ENCODE assay signal across 33 cellular contexts in the genomic region with DNA sequence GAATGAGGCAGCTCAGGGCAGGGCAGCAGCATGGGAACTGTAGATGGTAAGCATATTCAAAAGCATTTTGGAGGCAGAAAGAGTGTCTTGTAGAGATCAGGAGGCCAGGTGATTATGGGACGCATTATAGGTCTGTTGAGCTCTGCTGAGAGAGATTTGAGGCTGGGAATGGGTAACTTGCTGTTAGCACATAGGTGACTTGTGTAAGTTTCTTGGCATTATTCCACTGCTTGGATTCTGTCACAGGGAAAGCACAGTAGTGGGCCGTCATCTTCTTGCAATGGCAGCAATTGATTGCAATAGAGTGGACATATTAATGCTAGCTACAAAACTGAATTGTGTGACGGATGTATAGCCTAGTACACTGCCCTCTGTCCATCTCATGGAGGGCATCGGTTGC.
"Had no signal": no experiment of that assay in that cellular context is flagged by ENCODE, and none has a peak within 500 bp of the region (broad histone marks: within the 10 kb centered on the region; RNA-seq: fewer than 3 reads in every experiment).

No MANE protein-coding gene starts in this region.

- H3K4me1 ChIP-seq: parathyroid adenoma, psoas muscle, spleen, testis, tibial artery, transverse colon, upper lobe of left lung, uterus had no signal

- H3K4me1 Mint-ChIP-seq: naive B cell; naive thymus-derived CD8-positive, alpha-beta T cell; stimulated activated memory B cell treated with anti-CD40 and anti-IgM and Interleukin-4, amounts not matched to agents 10 μg/mL and 1 μg/mL and 100 μg/mL, for 72 hours; stimulated activated naive CD8-positive, alpha-beta T cell treated with anti-CD3 and anti-CD28 coated beads, Interleukin-15, amount 100 ng/mL, for 72 hours had no signal

- H3K27me3 ChIP-seq: neutrophil, ovary, spleen, suprapubic skin, testis, tibial artery, transverse colon, upper lobe of left lung, uterus had no signal

- H3K9me3 Mint-ChIP-seq: naive thymus-derived CD8-positive, alpha-beta T cell; natural killer cell treated with Interleukin-12 subunit alpha and Interleukin-12 subunit beta and Interleukin-15 and Interleukin-18, amount 100 ng/mL, for 72 hours; nephron progenitor cell; neural crest cell; stimulated activated memory B cell treated with anti-CD40 and anti-IgM and Interleukin-4, amounts not matched to agents 10 μg/mL and 1 μg/mL and 100 μg/mL, for 72 hours; stimulated activated naive CD8-positive, alpha-beta T cell treated with anti-CD3 and anti-CD28 coated beads, Interleukin-15, amount 100 ng/mL, for 72 hours had no signal

- H3K9ac ChIP-seq: parathyroid adenoma had no signal

- H3K27ac ChIP-seq: neutrophil, ovary, parathyroid adenoma, psoas muscle, skin epidermis, spleen, suprapubic skin, testis, tibial artery, transverse colon, upper lobe of left lung, uterus had no signal

- H3K4me2 ChIP-seq: smooth muscle cell had no signal

- DNase-seq: naive B cell; naive thymus-derived CD8-positive, alpha-beta T cell; nephron progenitor cell; nucleus accumbens; ovary; posterior cingulate gyrus; psoas muscle; right cardiac atrium; spleen; stimulated activated CD4-positive, alpha-beta T cell treated with anti-CD3 and anti-CD28 coated beads, Interleukin-12 subunit alpha, Interleukin-12 subunit beta, amount 100 ng/mL, for 4 hours; stimulated activated CD4-positive, alpha-beta T cell treated with anti-CD3 and anti-CD28 coated beads, Interleukin-1b, Interleukin-23, amount 100 ng/mL, for 48 hours; stimulated activated CD4-positive, alpha-beta T cell treated with anti-CD3 and anti-CD28 coated beads, Interleukin-4, amount 100 ng/mL, for 1 hour; stimulated activated CD4-positive, alpha-beta T cell treated with anti-CD3 and anti-CD28 coated beads, Interleukin-4, amount 100 ng/mL, for 4 hours; stimulated activated CD8-positive, alpha-beta memory T cell treated with anti-CD3 and anti-CD28 coated beads, Interleukin-4, amount 100 ng/mL, for 48 hours; stimulated activated naive CD4-positive, alpha-beta T cell; stimulated activated naive CD8-positive, alpha-beta T cell treated with anti-CD3 and anti-CD28 coated beads, Interleukin-15, amount 100 ng/mL, for 72 hours; stimulated activated naive CD8-positive, alpha-beta T cell treated with anti-CD3 and anti-CD28 coated beads, Interleukin-15, Interleukin-2, amounts not matched to agents 100 U/mL and 50 U/mL, for 24 hours; substantia nigra; testis; tibial artery; transverse colon; uterus had no signal

- ATAC-seq: naive thymus-derived CD8-positive, alpha-beta T cell; psoas muscle; sciatic nerve; stimulated activated memory B cell treated with anti-CD40 and anti-IgM and Interleukin-4, amounts not matched to agents 10 μg/mL and 1 μg/mL and 100 μg/mL, for 72 hours; stimulated activated naive CD8-positive, alpha-beta T cell treated with anti-CD3 and anti-CD28 coated beads, Interleukin-15, amount 100 ng/mL, for 72 hours; stimulated activated naive CD8-positive, alpha-beta T cell treated with anti-CD3 and anti-CD28 coated beads, Interleukin-15, Interleukin-2, amounts not matched to agents 100 U/mL and 50 U/mL, for 24 hours had no signal

- H3K27ac Mint-ChIP-seq: naive B cell; naive thymus-derived CD8-positive, alpha-beta T cell; natural killer cell treated with Interleukin-12 subunit alpha and Interleukin-12 subunit beta and Interleukin-15 and Interleukin-18, amount 100 ng/mL, for 72 hours; nephron progenitor cell; progenitor cell of endocrine pancreas; stimulated activated memory B cell treated with anti-CD40 and anti-IgM and Interleukin-4, amounts not matched to agents 10 μg/mL and 1 μg/mL and 100 μg/mL, for 72 hours; stimulated activated naive CD8-positive, alpha-beta T cell treated with anti-CD3 and anti-CD28 coated beads, Interleukin-15, amount 100 ng/mL, for 72 hours had no signal

- H3K9me3 ChIP-seq: neutrophil, ovary, psoas muscle, spleen, suprapubic skin, testis, tibial artery, transverse colon, upper lobe of left lung, uterus had no signal

- H3K4me3 Mint-ChIP-seq: naive thymus-derived CD8-positive, alpha-beta T cell; natural killer cell treated with Interleukin-12 subunit alpha and Interleukin-12 subunit beta and Interleukin-15 and Interleukin-18, amount 100 ng/mL, for 72 hours; nephron progenitor cell; neural crest cell; stimulated activated memory B cell treated with anti-CD40 and anti-IgM and Interleukin-4, amounts not matched to agents 10 μg/mL and 1 μg/mL and 100 μg/mL, for 72 hours; stimulated activated naive CD8-positive, alpha-beta T cell treated with anti-CD3 and anti-CD28 coated beads, Interleukin-15, amount 100 ng/mL, for 72 hours had no signal

- H2AFZ ChIP-seq: parathyroid adenoma had no signal

- H3K36me3 Mint-ChIP-seq: naive B cell; naive thymus-derived CD8-positive, alpha-beta T cell; natural killer cell treated with Interleukin-12 subunit alpha and Interleukin-12 subunit beta and Interleukin-15 and Interleukin-18, amount 100 ng/mL, for 72 hours; stimulated activated memory B cell treated with anti-CD40 and anti-IgM and Interleukin-4, amounts not matched to agents 10 μg/mL and 1 μg/mL and 100 μg/mL, for 72 hours had no signal

- H3K79me2 ChIP-seq: parathyroid adenoma had no signal

- H3K36me3 ChIP-seq: neutrophil, ovary, spleen, suprapubic skin, tibial artery, transverse colon, upper lobe of left lung, uterus had no signal

- H3K4me3 ChIP-seq: ovary, psoas muscle, skin epidermis, smooth muscle cell, spleen, suprapubic skin, testis, tibial artery, transverse colon, upper lobe of left lung, uterus had no signal

- H3K27me3 Mint-ChIP-seq: natural killer cell treated with Interleukin-12 subunit alpha and Interleukin-12 subunit beta and Interleukin-15 and Interleukin-18, amount 100 ng/mL, for 72 hours; progenitor cell of endocrine pancreas; stimulated activated memory B cell treated with anti-CD40 and anti-IgM and Interleukin-4, amounts not matched to agents 10 μg/mL and 1 μg/mL and 100 μg/mL, for 72 hours had no signal
